ENCODE assay signal across 8 cellular contexts in the genomic region with DNA sequence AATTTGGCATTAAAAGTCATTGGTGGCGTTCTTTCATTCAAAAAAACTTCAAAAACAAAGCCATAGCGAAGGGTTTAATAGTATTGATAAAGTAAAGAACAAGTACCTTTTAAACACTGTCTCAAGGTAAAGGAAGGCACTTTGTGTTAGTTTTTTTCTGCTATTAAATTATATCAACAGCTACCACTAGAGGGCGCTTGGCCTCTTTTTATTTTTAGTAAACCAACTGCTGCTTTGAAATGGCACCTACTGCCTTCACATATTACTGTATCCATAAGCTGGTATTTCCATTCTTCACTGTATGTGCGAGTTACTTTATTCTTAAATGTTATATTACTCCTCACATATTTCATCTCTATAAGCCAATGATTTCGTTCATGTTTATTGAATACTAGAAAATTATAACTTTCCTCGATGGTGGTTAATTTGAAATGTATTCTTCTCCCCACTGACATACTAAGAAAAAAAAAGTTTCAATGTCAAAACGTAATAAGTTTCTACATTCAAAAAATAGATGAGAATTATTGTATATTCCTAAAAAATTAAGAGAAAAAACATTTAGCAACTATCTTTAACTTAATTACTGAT.
DNase-seq lines count a peak whose midpoint lies in the region; ATAC-seq and TF ChIP-seq lines count a peak whose summit lies in the region.

No MANE protein-coding gene starts in this region.

- no peak overlapping the region for H3K9ac ChIP-seq in mammary epithelial cell (ENCODE audit: insufficient read depth, low read length)

- H3K9me3 ChIP-seq in mammary epithelial cell (replicated peaks; ENCODE audit: insufficient read depth, low read length) = no peaks in the 10 kb centered on the region

- BruUV-seq in mammary epithelial cell (replicated peaks; lab: Mats Ljungman, UMichigan) = no TSS peak

- CTCF ChIA-PET in T-cell (lab: Charles Lee) = interaction anchor here (0.6 to 5.7 kb wide), 15 partner anchors 8 to 579 kb away, joined by 3 to 79 read pairs (median 3); partner anchors contain the start of gene CXADR (in 1 of the 2)
- CTCF ChIA-PET in mammary epithelial cell (lab: Charles Lee; ENCODE audit: low non-redundant PET) = interaction anchor here (0.7 to 1.3 kb wide), 3 partner anchors 16 to 199 kb away, joined by 3 to 19 read pairs (median 12); no protein-coding TSS in a partner anchor

- H2AFZ ChIP-seq in mammary epithelial cell (ENCODE audit: low read depth, low read length) = no peak overlapping the region

- no peaks in the 10 kb centered on the region for H3K36me3 Mint-ChIP-seq in T-cell

- no peak overlapping the region for H3K4me2 ChIP-seq in mammary epithelial cell (ENCODE audit: insufficient read depth, low read depth, low read length)

- ATAC-seq in T-cell (replicated peaks in 1 of 4) (peak in 3 of 4 experiments; percentile 43 to 58 (median 51)), HG02973 (IDR thresholded peaks at IDR 0.05; ENCODE audit: unreplicated experiment) (no peak)

- DNase-seq in GF-D8 (lab: John Stamatoyannopoulos, UW) (peak; percentile 10), HFF-Myc (ENCODE audit: extremely low read depth, low read depth) (peak; percentile 48), NCI-H146 (lab: John Stamatoyannopoulos, UW) (peak; percentile 47), T-cell (peak in 25 of 34 experiments; percentile 1 to 48 (median 18)), mammary epithelial cell (peak; percentile 47), kidney tubule cell (ENCODE audit: low spot score) (peak; percentile 77)
- peak; percentile 5 to 39 (median 19) for DNase-seq in stimulated activated CD4-positive, alpha-beta T cell treated with anti-CD3 and anti-CD28 coated beads, TNF-alpha, amount 100 ng/mL, for 48 hours (ENCODE audit: low read depth in 3 of 3)

- H3K27me3 Mint-ChIP-seq in T-cell = peaks cover 0 to 12% of the 10 kb centered on the region in 2 donors

- whole genome bisulfite sequencing in mammary epithelial cell (ENCODE audit: low coverage, missing lambda C conversion rate) = 8% methylated on average over 7 of the region's 7 CpGs

- H3K27ac ChIP-seq in mammary epithelial cell (ENCODE audit: insufficient read depth, low read depth, low read length) = no peak overlapping the region

- no peaks in the 10 kb centered on the region for H3K36me3 ChIP-seq in mammary epithelial cell (ENCODE audit: insufficient read depth, low read length)

- intact Hi-C loops in mammary epithelial cell (cut with micrococcal nuclease) = loop anchor here (2.0 kb wide), 2 partner anchors 126 to 168 kb away; partner anchors contain the start of gene CXADR

- TF ChIP-seq CTCF in HFF-Myc (IDR thresholded peaks at IDR 0.05; ENCODE audit: low read depth, low read length, missing control alignments) = peak; percentile 33
- peak; percentile 57 to 63 for TF ChIP-seq CTCF in mammary epithelial cell (conservative IDR thresholded peaks at IDR 0.05 in 1 of 2, IDR thresholded peaks at IDR 0.05 in 1 of 2; ENCODE audit: extremely low read depth in 1 of 2, insufficient read depth in 1 of 2, low read depth in 1 of 2, low read length in 2 of 2)

- no peaks in the 10 kb centered on the region for H3K79me2 ChIP-seq in mammary epithelial cell (ENCODE audit: insufficient read depth, low read length)

- no peaks in the 10 kb centered on the region for H4K20me1 ChIP-seq in mammary epithelial cell (ENCODE audit: insufficient read depth, low read length)

- H3K27ac Mint-ChIP-seq in T-cell = no peak overlapping the region

- H3K4me1 Mint-ChIP-seq in T-cell = no peaks in the 10 kb centered on the region

- POLR2A ChIA-PET in T-cell (lab: Charles Lee) = interaction anchor here in 1 of 2 donors (0.7 to 0.9 kb wide), 2 partner anchors 214 to 1631 kb away, joined by 3 to 4 read pairs; no protein-coding TSS in a partner anchor

- H3K4me3 ChIP-seq in HFF-Myc (replicated peaks; ENCODE audit: low read depth, low read length) (no peak overlapping the region), mammary epithelial cell (replicated peaks in 1 of 3; ENCODE audit: insufficient read depth in 1 of 3, low read depth in 2 of 3, low read length in 3 of 3) (no peak overlapping the region)

- no peak overlapping the region for H3K4me3 Mint-ChIP-seq in T-cell

- no peaks in the 10 kb centered on the region for H3K27me3 ChIP-seq in mammary epithelial cell (ENCODE audit: insufficient read depth, low read length)

- in situ Hi-C loops in mammary epithelial cell (cut with MboI; ENCODE audit: low sequenced_read_pairs in 2 of 2) = loop anchor here in 1 of 2 donors (10.0 kb wide), 1 partner anchor 168 kb away; no protein-coding TSS in a partner anchor

- dilution Hi-C loops in mammary epithelial cell (cut with HindIII; ENCODE audit: low sequenced_read_pairs) = loop anchor here (25.0 kb wide), 1 partner anchor 175 kb away; no protein-coding TSS in a partner anchor

- H3K9me3 Mint-ChIP-seq in T-cell = peaks cover 0 to 2% (median 0%) of the 10 kb centered on the region in 3 donors

- H3K4me1 ChIP-seq in mammary epithelial cell (ENCODE audit: insufficient read depth, low read length) = no peaks in the 10 kb centered on the region

Comparison
In these comparisons a context has a peak if more than half of its experiments do, and no peak if none do; other contexts are left out.
1. DNase-seq: peak in every context shown above with its lines; median percentile 77 in kidney tubule cell; 48 in HFF-Myc; 47 in NCI-H146; 47 in mammary epithelial cell; 19 in stimulated activated CD4-positive, alpha-beta T cell treated with anti-CD3 and anti-CD28 coated beads, TNF-alpha, amount 100 ng/mL, for 48 hours; 18 in T-cell; 10 in GF-D8.